12 cellular contexts compared by ENCODE assay signal in the genomic region with DNA sequence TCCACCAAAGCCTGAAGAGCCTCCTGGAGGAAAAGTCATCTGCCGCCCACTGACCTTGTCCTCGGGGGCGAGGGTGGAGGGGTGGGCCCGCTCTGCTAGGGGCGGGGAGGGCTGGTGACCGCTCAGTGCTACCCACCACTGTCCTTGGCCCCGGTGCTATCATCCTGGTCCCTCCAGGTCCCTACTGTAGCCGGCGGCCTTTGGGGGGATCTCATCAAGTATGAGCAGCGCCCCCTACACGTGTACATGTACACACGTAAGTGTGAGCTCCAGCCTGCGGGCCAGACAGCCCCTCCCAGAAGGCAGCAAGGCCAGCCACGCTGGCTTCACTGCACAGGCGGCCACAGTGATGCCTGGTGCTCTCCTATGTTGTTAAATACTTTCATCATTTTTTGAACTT.
DNase-seq lines count a peak whose midpoint lies in the region; TF ChIP-seq lines count a peak whose summit lies in the region.
"Had no signal": no experiment of that assay in that cellular context is flagged by ENCODE, and none has a peak within 500 bp of the region (broad histone marks: within the 10 kb centered on the region; RNA-seq: fewer than 3 reads in every experiment).

No MANE protein-coding gene starts in this region.

- TF ChIP-seq CTCF in NB4 (IDR thresholded peaks at IDR 0.05; ENCODE audit: low read depth, low read length), result peak; percentile 32
- no peak for TF ChIP-seq CTCF in cardiac fibroblast (IDR thresholded peaks at IDR 0.05; ENCODE audit: low read depth, low read length)
- peak; percentile 34 for TF ChIP-seq CTCF in retinal pigment epithelial cell (conservative IDR thresholded peaks at IDR 0.05; ENCODE audit: low read depth, low read length)

- DNase-seq in SIG-M5 treated with dmso at 0.1 percent for 504 hours (lab: John Stamatoyannopoulos, UW; ENCODE audit: unreplicated experiment), result peak; percentile 8
- no peak for DNase-seq in SIG-M5 (lab: John Stamatoyannopoulos, UW)
- DNase-seq in NB4 (ENCODE audit: low read depth), result peak; percentile 67
- peak; percentile 20 to 38 for DNase-seq in cardiac fibroblast (ENCODE audit: low read depth in 2 of 2)
- DNase-seq in retinal pigment epithelial cell (ENCODE audit: low read depth), result no peak
- DNase-seq in activated naive CD4-positive, alpha-beta T cell (lab: John Stamatoyannopoulos, UW), result no peak
- DNase-seq in stimulated activated CD4-positive, alpha-beta T cell treated with anti-CD3 and anti-CD28 coated beads, Interleukin-2, amount 100 ng/mL, for 24 hours, result no peak
- DNase-seq in NCI-H1436 treated with DMSO at 0.1 percent for 48 hours (lab: John Stamatoyannopoulos, UW), result no peak
- DNase-seq: activated naive CD8-positive, alpha-beta T cell treated with anti-CD3 and anti-CD28 coated beads for 36 hours; NCI-H1092 treated with DMSO at 0.1 percent for 48 hours; nucleus accumbens had no signal

- H3K4me3 ChIP-seq in NB4 (ENCODE audit: low read depth, low read length) (no peak overlapping the region), cardiac fibroblast (replicated peaks in 1 of 2; ENCODE audit: low read depth in 2 of 2, low read length in 2 of 2) (no peak overlapping the region), retinal pigment epithelial cell (ENCODE audit: low read length) (no peak overlapping the region)
- H3K4me3 ChIP-seq: upper lobe of left lung had no signal

- no peak for TF ChIP-seq POLR2A in NB4 (IDR thresholded peaks at IDR 0.05; ENCODE audit: extremely low read depth, insufficient read length)

Comparison
In these comparisons a context has a peak if more than half of its experiments do, and no peak if none do; other contexts are left out.
1. DNase-seq: peak in SIG-M5 treated with dmso at 0.1 percent for 504 hours (single experiment), NB4 (single experiment) and cardiac fibroblast (2 of 2); none in SIG-M5 (single experiment), retinal pigment epithelial cell (single experiment), activated naive CD4-positive, alpha-beta T cell (0 of 4), stimulated activated CD4-positive, alpha-beta T cell treated with anti-CD3 and anti-CD28 coated beads, Interleukin-2, amount 100 ng/mL, for 24 hours (0 of 2) and NCI-H1436 treated with DMSO at 0.1 percent for 48 hours (single experiment).